Comparison of ENCODE assay signal across 8 cellular contexts in the genomic region with DNA sequence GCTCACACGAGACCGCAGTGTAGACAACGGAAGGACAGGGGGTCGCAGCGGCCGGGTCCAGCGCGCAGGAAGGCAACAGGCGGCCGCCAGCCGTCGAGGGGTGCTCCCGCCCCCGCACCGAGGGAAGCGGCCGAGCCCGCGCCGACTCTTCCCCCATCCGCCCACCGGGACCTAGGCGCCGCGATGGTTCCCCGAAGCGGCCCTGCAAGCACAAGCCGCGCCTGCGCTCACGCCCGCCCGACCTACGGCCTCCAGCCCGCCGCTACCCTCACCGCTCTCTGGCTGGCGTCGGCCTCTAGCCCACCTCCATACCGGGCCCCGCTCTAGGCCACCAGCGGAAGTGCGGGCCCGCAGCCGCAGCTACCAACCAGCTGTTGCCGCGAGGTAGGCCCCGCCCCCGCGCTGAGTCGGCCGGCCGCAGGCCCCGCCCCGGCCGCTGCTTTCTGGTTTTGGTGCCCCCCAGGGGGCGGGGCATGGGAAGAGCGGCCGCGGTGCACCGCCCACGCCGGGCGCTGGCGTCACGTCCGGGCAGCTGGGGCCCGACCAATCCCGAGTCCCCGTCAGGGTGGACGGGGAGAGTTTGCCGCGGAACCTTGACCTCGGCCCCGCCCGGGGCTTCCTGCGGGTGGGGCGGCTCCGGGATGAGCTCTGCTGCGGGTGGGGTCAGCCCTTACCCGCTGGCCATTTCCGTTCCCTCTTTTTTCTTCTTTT. TPM values are rescaled to one million over a fixed set of nuclear protein-coding genes. Genes with fewer than 3 reads are reported as not detected.
DNase-seq lines count a peak whose midpoint lies in the region; ATAC-seq and TF ChIP-seq lines count a peak whose summit lies in the region.

A gene with protein sequence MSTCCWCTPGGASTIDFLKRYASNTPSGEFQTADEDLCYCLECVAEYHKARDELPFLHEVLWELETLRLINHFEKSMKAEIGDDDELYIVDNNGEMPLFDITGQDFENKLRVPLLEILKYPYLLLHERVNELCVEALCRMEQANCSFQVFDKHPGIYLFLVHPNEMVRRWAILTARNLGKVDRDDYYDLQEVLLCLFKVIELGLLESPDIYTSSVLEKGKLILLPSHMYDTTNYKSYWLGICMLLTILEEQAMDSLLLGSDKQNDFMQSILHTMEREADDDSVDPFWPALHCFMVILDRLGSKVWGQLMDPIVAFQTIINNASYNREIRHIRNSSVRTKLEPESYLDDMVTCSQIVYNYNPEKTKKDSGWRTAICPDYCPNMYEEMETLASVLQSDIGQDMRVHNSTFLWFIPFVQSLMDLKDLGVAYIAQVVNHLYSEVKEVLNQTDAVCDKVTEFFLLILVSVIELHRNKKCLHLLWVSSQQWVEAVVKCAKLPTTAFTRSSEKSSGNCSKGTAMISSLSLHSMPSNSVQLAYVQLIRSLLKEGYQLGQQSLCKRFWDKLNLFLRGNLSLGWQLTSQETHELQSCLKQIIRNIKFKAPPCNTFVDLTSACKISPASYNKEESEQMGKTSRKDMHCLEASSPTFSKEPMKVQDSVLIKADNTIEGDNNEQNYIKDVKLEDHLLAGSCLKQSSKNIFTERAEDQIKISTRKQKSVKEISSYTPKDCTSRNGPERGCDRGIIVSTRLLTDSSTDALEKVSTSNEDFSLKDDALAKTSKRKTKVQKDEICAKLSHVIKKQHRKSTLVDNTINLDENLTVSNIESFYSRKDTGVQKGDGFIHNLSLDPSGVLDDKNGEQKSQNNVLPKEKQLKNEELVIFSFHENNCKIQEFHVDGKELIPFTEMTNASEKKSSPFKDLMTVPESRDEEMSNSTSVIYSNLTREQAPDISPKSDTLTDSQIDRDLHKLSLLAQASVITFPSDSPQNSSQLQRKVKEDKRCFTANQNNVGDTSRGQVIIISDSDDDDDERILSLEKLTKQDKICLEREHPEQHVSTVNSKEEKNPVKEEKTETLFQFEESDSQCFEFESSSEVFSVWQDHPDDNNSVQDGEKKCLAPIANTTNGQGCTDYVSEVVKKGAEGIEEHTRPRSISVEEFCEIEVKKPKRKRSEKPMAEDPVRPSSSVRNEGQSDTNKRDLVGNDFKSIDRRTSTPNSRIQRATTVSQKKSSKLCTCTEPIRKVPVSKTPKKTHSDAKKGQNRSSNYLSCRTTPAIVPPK (N-terminal part only) (minus strand): TSS at position 342 of the 711 bp plus-strand sequence. CDS start 5,558 bp downstream, outside the sequence.

- no peaks in the 10 kb centered on the region for H3K27me3 ChIP-seq in mucosa of rectum (ENCODE audit: control insufficient read depth in 2 of 2, insufficient read depth in 2 of 2, low read length in 2 of 2)

- peaks cover 44% of the 10 kb centered on the region for H3K4me1 Mint-ChIP-seq in activated T-cell treated with anti-CD3 and anti-CD28 coated beads, Interleukin-2, amount 50 U/mL, for 24 hours (ENCODE audit: low read depth)

- peaks cover 16 to 24% of the 10 kb centered on the region in 2 donors for H3K4me1 ChIP-seq in mucosa of rectum (ENCODE audit: control insufficient read depth in 2 of 2, insufficient read depth in 2 of 2, low read length in 2 of 2)

- H3K9me3 ChIP-seq in mucosa of rectum (ENCODE audit: control insufficient read depth in 2 of 2, low read length in 2 of 2): no peaks in the 10 kb centered on the region

- no peaks in the 10 kb centered on the region for H3K9me3 Mint-ChIP-seq in activated T-cell treated with anti-CD3 and anti-CD28 coated beads, Interleukin-2, amount 50 U/mL, for 24 hours

- H3K36me3 ChIP-seq in mucosa of rectum (ENCODE audit: control insufficient read depth in 2 of 2, insufficient read depth in 2 of 2, low read length in 2 of 2): peaks cover 19 to 25% of the 10 kb centered on the region in 2 donors

- H3K27me3 Mint-ChIP-seq in activated T-cell treated with anti-CD3 and anti-CD28 coated beads, Interleukin-2, amount 50 U/mL, for 24 hours: no peaks in the 10 kb centered on the region

- ATAC-seq in GM21737 (IDR thresholded peaks at IDR 0.05; ENCODE audit: unreplicated experiment): peak; percentile 79

- peak within 1 kb of the TSS; percentile 89 to 98 for H3K4me3 ChIP-seq in mucosa of rectum (ENCODE audit: low read length in 2 of 2)

- peak within 1 kb of the TSS; percentile 92 for H3K4me3 Mint-ChIP-seq in activated T-cell treated with anti-CD3 and anti-CD28 coated beads, Interleukin-2, amount 50 U/mL, for 24 hours

- peak within 1 kb of the TSS; percentile 98 for H3K27ac Mint-ChIP-seq in activated T-cell treated with anti-CD3 and anti-CD28 coated beads, Interleukin-2, amount 50 U/mL, for 24 hours

- TF ChIP-seq POLR2A in erythroblast (IDR thresholded peaks at IDR 0.05; ENCODE audit: low read length): peak; percentile 83

- peak; percentile 91 for DNase-seq in DMS79 (lab: John Stamatoyannopoulos, UW)
- DNase-seq in KG1 (lab: John Stamatoyannopoulos, UW): peak; percentile 98
- DNase-seq in activated T-cell treated with anti-CD3 and anti-CD28 coated beads, Interleukin-2, amount 50 U/mL, for 24 hours: peak; percentile 98
- DNase-seq in erythroblast (lab: John Stamatoyannopoulos, UW): peak; percentile 98 to 99
- peak; percentile 89 to 97 for DNase-seq in stimulated activated CD8-positive, alpha-beta memory T cell treated with anti-CD3 and anti-CD28 coated beads, Interleukin-4, amount 100 ng/mL, for 4 hours (ENCODE audit: low read depth in 2 of 2, low spot score in 1 of 2)

- H3K36me3 Mint-ChIP-seq in activated T-cell treated with anti-CD3 and anti-CD28 coated beads, Interleukin-2, amount 50 U/mL, for 24 hours (ENCODE audit: low read depth): peaks cover 46% of the 10 kb centered on the region

- peak within 1 kb of the TSS; percentile 95 to 96 for H3K27ac ChIP-seq in mucosa of rectum (ENCODE audit: low read depth in 2 of 2, low read length in 2 of 2)

- peak within 1 kb of the TSS; percentile 94 to 97 for H3K9ac ChIP-seq in mucosa of rectum (ENCODE audit: low read depth in 1 of 2, low read length in 2 of 2)

TF ChIP-seq in PFSK-1, 5 proteins besides CTCF, POLR2A, EP300 and RAD21:
- peak; percentile 56 for TF ChIP-seq FOXP2 (optimal IDR thresholded peaks at IDR 0.05; ENCODE audit: borderline replicate concordance, extremely low read depth, extremely low read length, insufficient read depth)
- peak; percentile 72 for TF ChIP-seq POLR2AphosphoS5 (IDR thresholded peaks at IDR 0.05; ENCODE audit: low read depth, low read length)
- TF ChIP-seq TAF1 (IDR thresholded peaks at IDR 0.05; ENCODE audit: borderline replicate concordance, insufficient read depth, low read length): no peak
- TF ChIP-seq, protein P1, sequence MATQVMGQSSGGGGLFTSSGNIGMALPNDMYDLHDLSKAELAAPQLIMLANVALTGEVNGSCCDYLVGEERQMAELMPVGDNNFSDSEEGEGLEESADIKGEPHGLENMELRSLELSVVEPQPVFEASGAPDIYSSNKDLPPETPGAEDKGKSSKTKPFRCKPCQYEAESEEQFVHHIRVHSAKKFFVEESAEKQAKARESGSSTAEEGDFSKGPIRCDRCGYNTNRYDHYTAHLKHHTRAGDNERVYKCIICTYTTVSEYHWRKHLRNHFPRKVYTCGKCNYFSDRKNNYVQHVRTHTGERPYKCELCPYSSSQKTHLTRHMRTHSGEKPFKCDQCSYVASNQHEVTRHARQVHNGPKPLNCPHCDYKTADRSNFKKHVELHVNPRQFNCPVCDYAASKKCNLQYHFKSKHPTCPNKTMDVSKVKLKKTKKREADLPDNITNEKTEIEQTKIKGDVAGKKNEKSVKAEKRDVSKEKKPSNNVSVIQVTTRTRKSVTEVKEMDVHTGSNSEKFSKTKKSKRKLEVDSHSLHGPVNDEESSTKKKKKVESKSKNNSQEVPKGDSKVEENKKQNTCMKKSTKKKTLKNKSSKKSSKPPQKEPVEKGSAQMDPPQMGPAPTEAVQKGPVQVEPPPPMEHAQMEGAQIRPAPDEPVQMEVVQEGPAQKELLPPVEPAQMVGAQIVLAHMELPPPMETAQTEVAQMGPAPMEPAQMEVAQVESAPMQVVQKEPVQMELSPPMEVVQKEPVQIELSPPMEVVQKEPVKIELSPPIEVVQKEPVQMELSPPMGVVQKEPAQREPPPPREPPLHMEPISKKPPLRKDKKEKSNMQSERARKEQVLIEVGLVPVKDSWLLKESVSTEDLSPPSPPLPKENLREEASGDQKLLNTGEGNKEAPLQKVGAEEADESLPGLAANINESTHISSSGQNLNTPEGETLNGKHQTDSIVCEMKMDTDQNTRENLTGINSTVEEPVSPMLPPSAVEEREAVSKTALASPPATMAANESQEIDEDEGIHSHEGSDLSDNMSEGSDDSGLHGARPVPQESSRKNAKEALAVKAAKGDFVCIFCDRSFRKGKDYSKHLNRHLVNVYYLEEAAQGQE (IDR thresholded peaks at IDR 0.05; ENCODE audit: insufficient read depth in 1 of 2, low read depth in 2 of 2, low read length in 2 of 2): no peak
- TF ChIP-seq SIN3A (IDR thresholded peaks at IDR 0.05; ENCODE audit: borderline replicate concordance, insufficient read depth, low read length): no peak

RNA-seq across cellular contexts. Expression of the gene that starts here (rescaled TPM):
- polyA plus RNA-seq in PFSK-1 (2012; ENCODE audit: insufficient read length, low read depth): 9.3 TPM

Comparison
In these comparisons a context has a peak if more than half of its experiments do, and no peak if none do; other contexts are left out.
1. Peak in every context shown above with its lines: DNase-seq, ATAC-seq, H3K4me3 ChIP-seq and H3K27ac ChIP-seq.